Comparison of ENCODE assay signal across 7 cellular contexts in the genomic region with DNA sequence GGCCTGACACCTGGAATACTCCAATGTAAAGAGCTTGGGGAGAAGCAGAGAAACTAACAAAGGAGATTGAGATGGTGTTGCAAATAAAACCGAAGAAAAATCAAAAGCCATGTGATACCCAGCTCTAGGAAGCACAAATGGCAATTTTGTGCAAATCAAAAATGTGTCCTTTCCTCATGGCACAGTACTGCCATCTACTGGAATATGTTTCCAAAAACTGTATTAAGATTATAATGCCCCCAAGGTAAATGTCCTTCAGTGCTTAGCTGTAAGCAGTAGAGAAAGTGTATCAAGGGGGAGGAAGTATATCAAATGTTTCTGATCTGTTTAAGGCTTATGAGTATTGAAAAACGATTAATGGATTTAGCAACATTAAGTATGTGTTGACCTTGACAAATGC.
DNase-seq lines count a peak whose midpoint lies in the region; ATAC-seq, FAIRE-seq and TF ChIP-seq lines count a peak whose summit lies in the region.
"Not testable (repeated sequence)": the region's sequence is repeated elsewhere in the genome, so short reads cannot be mapped to it uniquely, and the experiment has no call there.

No MANE protein-coding gene starts in this region.

- not testable (repeated sequence) for H3K36me3 ChIP-seq in GM23338 (ENCODE audit: insufficient read depth); RWPE2 (ENCODE audit: low read depth)

- peaks cover 11% of the 10 kb centered on the region for H3K4me1 Mint-ChIP-seq in GM23338

- H3K79me2 ChIP-seq in GM23338 (replicated peaks; ENCODE audit: insufficient read depth): not testable (repeated sequence)

- H3K9me2 ChIP-seq in GM23338 (ENCODE audit: insufficient read depth): not testable (repeated sequence)

- not testable (repeated sequence) for H3K27ac ChIP-seq in GM23338 (ENCODE audit: low read depth); RWPE2 (ENCODE audit: poor library complexity, severe bottlenecking)

- peak; percentile 34; the same call in 2 of the 3 replicates for ATAC-seq in GM23338
- ATAC-seq in HG03521 (IDR thresholded peaks at IDR 0.05; ENCODE audit: unreplicated experiment): peak; percentile 80
- ATAC-seq in RWPE2 (ENCODE audit: low read depth): peak; percentile 29; the same call in 1 of the 3 replicates

- H3K27me3 ChIP-seq in GM23338 (ENCODE audit: insufficient read depth); RWPE2 (ENCODE audit: insufficient read depth, poor library complexity, severe bottlenecking): not testable (repeated sequence)

- H4K20me1 ChIP-seq in GM23338 (replicated peaks; ENCODE audit: insufficient read depth): not testable (repeated sequence)

- not testable (repeated sequence) for H3K27ac Mint-ChIP-seq in GM23338

- H3K36me3 Mint-ChIP-seq in GM23338 (ENCODE audit: low read depth): not testable (repeated sequence)

- TF ChIP-seq CTCF in GM23338 (conservative IDR thresholded peaks at IDR 0.05; ENCODE audit: low read depth in 2 of 2) (peak; percentile 48 to 53), RWPE2 (IDR thresholded peaks at IDR 0.05; ENCODE audit: poor library complexity, severe bottlenecking) (peak; percentile 70)

- not testable (repeated sequence) for DNase-seq in GM12891 (ENCODE audit: insufficient read length, low spot score); RWPE2 (ENCODE audit: low spot score)
- DNase-seq in GM23338 (ENCODE audit: low spot score) (peak; percentile 45), NCI-H1694 (lab: John Stamatoyannopoulos, UW) (peak; percentile 34), cerebellar cortex (ENCODE audit: low spot score) (peak; percentile 10), left kidney (ENCODE audit: low read depth, low spot score) (peak; percentile 66)

- not testable (repeated sequence) for H3F3A ChIP-seq in GM23338 (replicated peaks; ENCODE audit: low read depth)

- H2AFZ ChIP-seq in GM23338: not testable (repeated sequence)

- not testable (repeated sequence) for H3K27me3 Mint-ChIP-seq in GM23338 (ENCODE audit: insufficient read depth, low read depth, poor library complexity)

- H3K9me3 Mint-ChIP-seq in GM23338: not testable (repeated sequence)

- FAIRE-seq in GM12891 (lab: Jason Lieb, UNC): peak; percentile 28

- not testable (repeated sequence) for H3K4me2 ChIP-seq in GM23338

- H3K4me3 ChIP-seq in GM23338; RWPE2 (ENCODE audit: severe bottlenecking): not testable (repeated sequence)

- TF ChIP-seq POLR2A in GM12891 (IDR thresholded peaks at IDR 0.05; ENCODE audit: low read depth, low read length): not testable (repeated sequence)

- H3K9me3 ChIP-seq in RWPE2 (ENCODE audit: severe bottlenecking): not testable (repeated sequence)

- H3K4me1 ChIP-seq in GM23338 (ENCODE audit: insufficient read depth); RWPE2 (ENCODE audit: insufficient read depth, poor library complexity, severe bottlenecking): not testable (repeated sequence)

- not testable (repeated sequence) for H3K4me3 Mint-ChIP-seq in GM23338

Comparison
In these comparisons a context has a peak if more than half of its experiments do, and no peak if none do; other contexts are left out.
1. ATAC-seq: peak in every context shown above with its lines; median percentile 80 in HG03521; 34 in GM23338; 29 in RWPE2.